ENCODE assay signal across 35 cellular contexts in genomic region chr2:202918860-202919259, GRCh38.
"Had no signal": no experiment of that assay in that cellular context is flagged by ENCODE, and none has a peak within 500 bp of the region (broad histone marks: within the 10 kb centered on the region; RNA-seq: fewer than 3 reads in every experiment).

No MANE protein-coding gene starts in this region.

- ATAC-seq: activated CD8-positive, alpha-beta T cell treated with anti-CD3 and anti-CD28 coated beads for 36 hours; activated naive CD4-positive, alpha-beta T cell treated with anti-CD3 and anti-CD28 coated beads, Interleukin-2, amount 50 U/mL, for 72 hours; activated T-cell treated with anti-CD3 and anti-CD28 coated beads, Interleukin-2, amount 50 U/mL, for 4 hours; activated T-cell treated with anti-CD3 and anti-CD28 coated beads, Interleukin-2, amount 50 U/mL, for 72 hours; activated T-helper 17 cell treated with anti-CD3 and anti-CD28 coated beads, Interleukin-2, amount 50 U/mL, for 72 hours; body of pancreas had no signal

- H3K36me3 ChIP-seq: adrenal gland, brain microvascular endothelial cell, breast epithelium had no signal

- DNase-seq: activated B cell treated with CpG ODN at 0.5 μM for 24 hours; activated CD4-positive, alpha-beta memory T cell treated with anti-CD3 and anti-CD28 coated beads for 36 hours; activated CD4-positive, alpha-beta T cell treated with anti-CD3 and anti-CD28 coated beads for 4 hours; activated CD4-positive, alpha-beta T cell treated with anti-CD3 and anti-CD28 coated beads, Interleukin-2, amount 10 ng/mL, durations not matched to agents 24 days and 14 days; activated CD4-positive, alpha-beta T cell treated with anti-CD3 and anti-CD28 coated beads, Interleukin-2, amount 50 U/mL, for 1 hour; activated CD4-positive, alpha-beta T cell treated with anti-CD3 and anti-CD28 coated beads, Interleukin-2, amount 50 U/mL, for 4 hours; activated CD4-positive, CD25-positive, alpha-beta regulatory T cell treated with anti-CD3 and anti-CD28 coated beads, Interleukin-2, amount 50 U/mL, for 72 hours; activated CD8-positive, alpha-beta memory T cell treated with anti-CD3 and anti-CD28 coated beads, Interleukin-2, amount 50 U/mL, for 4 hours; activated CD8-positive, alpha-beta T cell treated with anti-CD3 and anti-CD28 coated beads for 36 hours; activated effector memory CD4-positive, alpha-beta T cell treated with anti-CD3 and anti-CD28 coated beads, Interleukin-2, amount 50 U/mL, for 16 hours; activated gamma-delta T cell treated with Interleukin-2 at 50 U/mL for 16 hours; activated naive CD4-positive, alpha-beta T cell; activated naive CD4-positive, alpha-beta T cell treated with anti-CD3 and anti-CD28 coated beads for 36 hours; activated naive CD4-positive, alpha-beta T cell treated with anti-CD3 and anti-CD28 coated beads, Interleukin-2, amount 50 U/mL, for 16 hours; activated naive CD8-positive, alpha-beta T cell treated with anti-CD3 and anti-CD28 coated beads for 36 hours; activated T-cell treated with anti-CD3 and anti-CD28 coated beads for 4 hours; activated T-cell treated with anti-CD3 and anti-CD28 coated beads, Interleukin-2, amount 50 U/mL, for 1 hour; activated T-cell treated with anti-CD3 and anti-CD28 coated beads, Interleukin-2, amount 50 U/mL, for 4 hours; activated T-cell treated with anti-CD3 and anti-CD28 coated beads, Interleukin-2, amount 50 U/mL, for 72 hours; adrenal gland; amniotic stem cell; aorta; body of pancreas; brain microvascular endothelial cell; caudate nucleus; cerebellar nuclear complex; T-helper 2 cell; T-helper 9 cell had no signal

- FAIRE-seq: astrocyte, TTC549 had no signal

- H3K27ac ChIP-seq: adrenal gland, body of pancreas, brain microvascular endothelial cell, breast epithelium, cardiac muscle cell, VCaP had no signal

- H3K4me1 ChIP-seq: adrenal gland, body of pancreas, breast epithelium had no signal

- H3K4me3 ChIP-seq: adrenal gland, body of pancreas, breast epithelium, cardiac muscle cell had no signal

- H3K9me3 ChIP-seq: adrenal gland, body of pancreas, breast epithelium had no signal

- H3K27me3 ChIP-seq: adrenal gland, body of pancreas, brain microvascular endothelial cell, breast epithelium, cardiac muscle cell had no signal
